Comparison of ENCODE assay signal across 9 cellular contexts in genomic region chr11:71488086-71488967, GRCh38. TPM values are rescaled to one million over a fixed set of nuclear protein-coding genes. Genes with fewer than 3 reads are reported as not detected.
DNase-seq lines count a peak whose midpoint lies in the region; TF ChIP-seq lines count a peak whose summit lies in the region.
"Had no signal": no experiment of that assay in that cellular context is flagged by ENCODE, and none has a peak within 500 bp of the region (broad histone marks: within the 10 kb centered on the region; RNA-seq: fewer than 3 reads in every experiment).

No MANE protein-coding gene starts in this region.

- intact Hi-C loops in esophagus muscularis mucosa (cut with DNase I): no loop called here

- H3K9me3 ChIP-seq in NT2/D1 (ENCODE audit: insufficient read depth, low read length) (no peaks in the 10 kb centered on the region), esophagus muscularis mucosa (no peaks in the 10 kb centered on the region)

- no peaks in the 10 kb centered on the region for H3K27me3 ChIP-seq in NT2/D1 (ENCODE audit: insufficient read depth, insufficient read length)
- no peaks in the 10 kb centered on the region for H3K27me3 ChIP-seq in esophagus muscularis mucosa

- 71% methylated on average over 16 of the region's 16 CpGs for WGBS in esophagus muscularis mucosa

- no peak for TF ChIP-seq POLR2A in esophagus muscularis mucosa (IDR thresholded peaks at IDR 0.05; ENCODE audit: low read depth)

- DNase-seq in GM13976 (ENCODE audit: low spot score): peak; percentile 26
- peak; percentile 33 for DNase-seq in NT2/D1 (ENCODE audit: low read depth, low spot score)
- DNase-seq in epithelial cell of esophagus (ENCODE audit: low read depth): peak; percentile 86
- DNase-seq in non-pigmented ciliary epithelial cell (ENCODE audit: low read depth): peak; percentile 42
- DNase-seq in esophagus muscularis mucosa (ENCODE audit: extremely low spot score): no peak
- no peak for DNase-seq in NCI-H128 (lab: John Stamatoyannopoulos, UW; ENCODE audit: unreplicated experiment)
- DNase-seq in MV-4-11 (lab: John Stamatoyannopoulos, UW): no peak
- DNase-seq in NCI-H526 (lab: John Stamatoyannopoulos, UW): no peak
- DNase-seq: NCI-H774 had no signal

- H3K27ac ChIP-seq in esophagus muscularis mucosa (replicated peaks in 1 of 4): no peak overlapping the region

- TF ChIP-seq CTCF in GM13976 (IDR thresholded peaks at IDR 0.05; ENCODE audit: borderline replicate concordance, control extremely low read depth, extremely low read depth, insufficient read depth, missing control alignments) (no peak), epithelial cell of esophagus (IDR thresholded peaks at IDR 0.05; ENCODE audit: insufficient read depth, low read depth, low read length, missing control alignments) (no peak), esophagus muscularis mucosa (IDR thresholded peaks at IDR 0.05) (no peak)

- H3K36me3 ChIP-seq in NT2/D1 (ENCODE audit: insufficient read depth, insufficient read length, low read length) (peaks cover 58% of the 10 kb centered on the region), esophagus muscularis mucosa (peaks cover 55 to 86% (median 70%) of the 10 kb centered on the region in 4 donors)

- TF ChIP-seq EP300 in esophagus muscularis mucosa (IDR thresholded peaks at IDR 0.05): no peak

- no peak overlapping the region for H3K9ac ChIP-seq in NT2/D1 (ENCODE audit: insufficient read length, low read depth)

- H3K4me1 ChIP-seq in NT2/D1 (ENCODE audit: insufficient read depth, insufficient read length): no peaks in the 10 kb centered on the region
- H3K4me1 ChIP-seq in esophagus muscularis mucosa: no peaks in the 10 kb centered on the region

- H3K4me3 ChIP-seq in NT2/D1 (ENCODE audit: insufficient read length, low read depth) (no peak overlapping the region), epithelial cell of esophagus (ENCODE audit: low read length) (no peak overlapping the region), esophagus muscularis mucosa (no peak overlapping the region)

- in situ Hi-C loops in GM13976 (cut with MboI; ENCODE audit: low sequenced_read_pairs, unreplicated experiment): no loop called here

RNA-seq across cellular contexts. Expression of gene NADSYN1, which starts 35.3 kb away (rescaled TPM):
- total RNA-seq in esophagus muscularis mucosa: 10 to 100 TPM; 38.4 to 44.4 (median 42.2) TPM

RNA-seq across cellular contexts. Expression of gene KRTAP5-7, which starts 38.7 kb away (rescaled TPM):
- not detected for total RNA-seq in esophagus muscularis mucosa

RNA-seq across cellular contexts. Expression of gene DHCR7, which starts 40.1 kb away (rescaled TPM):
- 1 to 10 TPM; 5.8 to 9.5 (median 9.2) TPM for total RNA-seq in esophagus muscularis mucosa

RNA-seq across cellular contexts. Expression of gene KRTAP5-8, which starts 49.5 kb away (rescaled TPM):
- total RNA-seq in esophagus muscularis mucosa: not detected

RNA-seq across cellular contexts. Expression of gene KRTAP5-9, which starts 59.9 kb away (rescaled TPM):
- not detected for total RNA-seq in esophagus muscularis mucosa

Comparison
In these comparisons a context has a peak if more than half of its experiments do, and no peak if none do; other contexts are left out.
1. DNase-seq: peak in GM13976 (single experiment), NT2/D1 (single experiment), epithelial cell of esophagus (single experiment) and non-pigmented ciliary epithelial cell (single experiment); none in esophagus muscularis mucosa (single experiment), NCI-H128 (single experiment), MV-4-11 (single experiment) and NCI-H526 (0 of 2).